35 cellular contexts compared by ENCODE assay signal in the genomic region with DNA sequence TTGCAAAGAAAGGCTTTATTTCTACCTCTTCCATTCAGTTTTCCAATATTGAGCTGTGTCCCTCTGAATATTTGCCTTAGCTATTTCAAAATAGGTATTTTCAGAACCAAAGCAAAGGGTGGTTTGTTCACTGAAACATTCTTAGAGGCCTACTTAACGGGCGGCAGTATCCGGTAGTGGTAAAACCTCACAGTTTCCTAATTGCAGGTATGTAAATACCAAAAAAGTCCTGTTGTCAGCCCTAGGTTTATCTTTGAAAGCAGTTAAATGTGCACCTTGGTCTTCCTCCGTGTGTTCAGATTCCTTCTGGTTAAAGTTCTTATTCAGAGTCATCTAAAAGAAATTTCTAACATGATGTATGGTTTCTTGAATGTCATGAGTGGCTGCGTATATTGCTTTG.
"Had no signal": no experiment of that assay in that cellular context is flagged by ENCODE, and none has a peak within 500 bp of the region (broad histone marks: within the 10 kb centered on the region; RNA-seq: fewer than 3 reads in every experiment).

No MANE protein-coding gene starts in this region.

- FAIRE-seq: astrocyte, TTC549 had no signal

- DNase-seq: activated B cell treated with CpG ODN at 0.5 μM for 24 hours; activated CD4-positive, alpha-beta memory T cell treated with anti-CD3 and anti-CD28 coated beads for 36 hours; activated CD4-positive, alpha-beta T cell treated with anti-CD3 and anti-CD28 coated beads for 4 hours; activated CD4-positive, alpha-beta T cell treated with anti-CD3 and anti-CD28 coated beads, Interleukin-2, amount 10 ng/mL, durations not matched to agents 24 days and 14 days; activated CD4-positive, alpha-beta T cell treated with anti-CD3 and anti-CD28 coated beads, Interleukin-2, amount 50 U/mL, for 1 hour; activated CD4-positive, alpha-beta T cell treated with anti-CD3 and anti-CD28 coated beads, Interleukin-2, amount 50 U/mL, for 4 hours; activated CD4-positive, CD25-positive, alpha-beta regulatory T cell treated with anti-CD3 and anti-CD28 coated beads, Interleukin-2, amount 50 U/mL, for 72 hours; activated CD8-positive, alpha-beta memory T cell treated with anti-CD3 and anti-CD28 coated beads, Interleukin-2, amount 50 U/mL, for 4 hours; activated effector memory CD4-positive, alpha-beta T cell treated with anti-CD3 and anti-CD28 coated beads, Interleukin-2, amount 50 U/mL, for 16 hours; activated gamma-delta T cell treated with Interleukin-2 at 50 U/mL for 16 hours; activated naive CD4-positive, alpha-beta T cell; activated naive CD4-positive, alpha-beta T cell treated with anti-CD3 and anti-CD28 coated beads for 36 hours; activated naive CD4-positive, alpha-beta T cell treated with anti-CD3 and anti-CD28 coated beads, Interleukin-2, amount 50 U/mL, for 16 hours; activated T-cell treated with anti-CD3 and anti-CD28 coated beads for 4 hours; activated T-cell treated with anti-CD3 and anti-CD28 coated beads, Interleukin-2, amount 50 U/mL, for 1 hour; activated T-cell treated with anti-CD3 and anti-CD28 coated beads, Interleukin-2, amount 50 U/mL, for 4 hours; activated T-cell treated with anti-CD3 and anti-CD28 coated beads, Interleukin-2, amount 50 U/mL, for 72 hours; adrenal gland; amniotic stem cell; aorta; body of pancreas; brain microvascular endothelial cell; central memory CD4-positive, alpha-beta T cell; T-helper 1 cell; T-helper 2 cell; T-helper 9 cell had no signal

- H3K27ac Mint-ChIP-seq: activated B cell treated with CpG ODN at 0.5 μM for 24 hours; activated CD4-positive, alpha-beta memory T cell treated with anti-CD3 and anti-CD28 coated beads for 36 hours; activated CD4-positive, alpha-beta T cell treated with anti-CD3 and anti-CD28 coated beads, Interleukin-2, amount 10 ng/mL, durations not matched to agents 24 days and 14 days; activated naive CD4-positive, alpha-beta T cell treated with anti-CD3 and anti-CD28 coated beads for 36 hours; activated naive CD4-positive, alpha-beta T cell treated with anti-CD3 and anti-CD28 coated beads, Interleukin-2, amount 50 U/mL, for 72 hours; activated T-cell treated with anti-CD3 and anti-CD28 coated beads, Interleukin-2, amount 50 U/mL, for 72 hours; activated T-helper 1 cell treated with anti-CD3 and anti-CD28 coated beads, Interleukin-12 subunit alpha, Interleukin-12 subunit beta, Interleukin-2, Interleukin-4 antibody, amounts not matched to agents 30 ng/mL and 10 ng/mL and 1 ng/mL, durations not matched to agents 14 hours and 24 hours and 36 hours; activated T-helper 17 cell treated with anti-CD3 and anti-CD28 coated beads, Interleukin-2, amount 50 U/mL, for 72 hours; T-helper 1 cell treated with Interleukin-12 subunit alpha and Interleukin-12 subunit beta and Interleukin-4 antibody, amounts not matched to agents 30 μg/mL and 1 μg/mL, for 36 hours; T-helper 2 cell treated with Interferon-gamma antibody and Interleukin-4, amounts not matched to agents 5 μg/mL and 100 μg/mL, for 36 hours had no signal

- H3K9me3 ChIP-seq: adrenal gland, body of pancreas, breast epithelium had no signal

- H3K4me1 ChIP-seq: adrenal gland, body of pancreas, breast epithelium had no signal

- H3K27me3 Mint-ChIP-seq: activated B cell treated with CpG ODN at 0.5 μM for 24 hours; activated CD4-positive, alpha-beta memory T cell treated with anti-CD3 and anti-CD28 coated beads for 36 hours; activated CD4-positive, alpha-beta T cell treated with anti-CD3 and anti-CD28 coated beads, Interleukin-2, amount 10 ng/mL, durations not matched to agents 24 days and 14 days; activated T-helper 17 cell treated with anti-CD3 and anti-CD28 coated beads, Interleukin-2, amount 50 U/mL, for 72 hours had no signal

- H3K27ac ChIP-seq: adrenal gland, body of pancreas, brain microvascular endothelial cell, breast epithelium, VCaP had no signal

- H3K27me3 ChIP-seq: adrenal gland, body of pancreas, brain microvascular endothelial cell, breast epithelium had no signal

- H3K4me3 Mint-ChIP-seq: activated B cell treated with CpG ODN at 0.5 μM for 24 hours; activated CD4-positive, alpha-beta memory T cell treated with anti-CD3 and anti-CD28 coated beads for 36 hours; activated CD4-positive, alpha-beta T cell treated with anti-CD3 and anti-CD28 coated beads, Interleukin-2, amount 10 ng/mL, durations not matched to agents 24 days and 14 days; activated naive CD4-positive, alpha-beta T cell treated with anti-CD3 and anti-CD28 coated beads for 36 hours; activated T-cell treated with anti-CD3 and anti-CD28 coated beads, Interleukin-2, amount 50 U/mL, for 4 hours; activated T-cell treated with anti-CD3 and anti-CD28 coated beads, Interleukin-2, amount 50 U/mL, for 72 hours; activated T-helper 1 cell treated with anti-CD3 and anti-CD28 coated beads, Interleukin-12 subunit alpha, Interleukin-12 subunit beta, Interleukin-2, Interleukin-4 antibody, amounts not matched to agents 30 ng/mL and 10 ng/mL and 1 ng/mL, durations not matched to agents 14 hours and 24 hours and 36 hours; activated T-helper 17 cell treated with anti-CD3 and anti-CD28 coated beads, Interleukin-2, amount 50 U/mL, for 72 hours; T-helper 1 cell treated with Interleukin-12 subunit alpha and Interleukin-12 subunit beta and Interleukin-4 antibody, amounts not matched to agents 30 μg/mL and 1 μg/mL, for 36 hours; T-helper 2 cell treated with Interferon-gamma antibody and Interleukin-4, amounts not matched to agents 5 μg/mL and 100 μg/mL, for 36 hours had no signal

- H3K4me3 ChIP-seq: adrenal gland, body of pancreas, breast epithelium had no signal

- ATAC-seq: activated naive CD4-positive, alpha-beta T cell treated with anti-CD3 and anti-CD28 coated beads, Interleukin-2, amount 50 U/mL, for 72 hours; activated T-cell treated with anti-CD3 and anti-CD28 coated beads, Interleukin-2, amount 50 U/mL, for 4 hours; activated T-cell treated with anti-CD3 and anti-CD28 coated beads, Interleukin-2, amount 50 U/mL, for 72 hours; activated T-helper 17 cell treated with anti-CD3 and anti-CD28 coated beads, Interleukin-2, amount 50 U/mL, for 72 hours; body of pancreas had no signal

- H3K9me3 Mint-ChIP-seq: activated B cell treated with CpG ODN at 0.5 μM for 24 hours; activated CD4-positive, alpha-beta memory T cell treated with anti-CD3 and anti-CD28 coated beads for 36 hours; activated CD4-positive, alpha-beta T cell treated with anti-CD3 and anti-CD28 coated beads, Interleukin-2, amount 10 ng/mL, durations not matched to agents 24 days and 14 days; activated naive CD4-positive, alpha-beta T cell treated with anti-CD3 and anti-CD28 coated beads for 36 hours; activated naive CD4-positive, alpha-beta T cell treated with anti-CD3 and anti-CD28 coated beads, Interleukin-2, amount 50 U/mL, for 72 hours; activated T-cell treated with anti-CD3 and anti-CD28 coated beads, Interleukin-2, amount 50 U/mL, for 4 hours; activated T-cell treated with anti-CD3 and anti-CD28 coated beads, Interleukin-2, amount 50 U/mL, for 72 hours; activated T-helper 1 cell treated with anti-CD3 and anti-CD28 coated beads, Interleukin-12 subunit alpha, Interleukin-12 subunit beta, Interleukin-2, Interleukin-4 antibody, amounts not matched to agents 30 ng/mL and 10 ng/mL and 1 ng/mL, durations not matched to agents 14 hours and 24 hours and 36 hours; activated T-helper 17 cell treated with anti-CD3 and anti-CD28 coated beads, Interleukin-2, amount 50 U/mL, for 72 hours; T-helper 1 cell treated with Interleukin-12 subunit alpha and Interleukin-12 subunit beta and Interleukin-4 antibody, amounts not matched to agents 30 μg/mL and 1 μg/mL, for 36 hours; T-helper 2 cell treated with Interferon-gamma antibody and Interleukin-4, amounts not matched to agents 5 μg/mL and 100 μg/mL, for 36 hours had no signal
